ENCODE assay signal across 11 cellular contexts in the genomic region with DNA sequence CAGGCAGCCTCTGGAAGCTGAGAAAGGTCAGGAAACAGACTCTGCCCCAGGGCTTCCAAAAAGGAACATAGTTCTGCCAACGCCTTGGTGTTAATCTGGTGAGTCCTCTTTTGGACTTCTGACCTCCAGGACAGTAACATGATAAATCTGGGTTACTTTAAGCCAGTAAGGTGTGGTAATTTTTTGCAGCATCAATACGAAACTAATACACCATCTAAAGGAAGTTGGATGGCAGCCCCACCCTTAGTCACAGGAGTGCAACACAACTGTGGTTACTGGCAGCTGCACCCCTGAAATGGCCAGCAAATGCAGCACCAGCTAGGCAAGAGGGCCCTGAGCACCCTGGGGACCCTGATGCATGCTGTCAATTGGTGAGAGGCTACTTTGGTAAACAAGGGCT. TPM values are rescaled to one million over a fixed set of nuclear protein-coding genes. Genes with fewer than 3 reads are reported as not detected.
DNase-seq lines count a peak whose midpoint lies in the region; ATAC-seq and TF ChIP-seq lines count a peak whose summit lies in the region.
"Had no signal": no experiment of that assay in that cellular context is flagged by ENCODE, and none has a peak within 500 bp of the region (broad histone marks: within the 10 kb centered on the region; RNA-seq: fewer than 3 reads in every experiment).

No MANE protein-coding gene starts in this region.

- ATAC-seq in PC-3 (no peak; the same call in 1 of the 2 replicates), HG03342 (IDR thresholded peaks at IDR 0.05; ENCODE audit: unreplicated experiment) (no peak)

- H3K4me3 ChIP-seq in PC-3 (ENCODE audit: low read length): no peak overlapping the region
- H3K4me3 ChIP-seq in effector memory CD4-positive, alpha-beta T cell (ENCODE audit: insufficient read depth, low read depth, low read length, poor library complexity, severe bottlenecking): peak overlapping the region; percentile 18

- POLR2A ChIA-PET in PC-3 (lab: Charles Lee; ENCODE audit: unreplicated experiment): no interaction called here

- H3K27ac ChIP-seq in PC-3 (ENCODE audit: low read length) (peak overlapping the region; percentile 88), H9 (ENCODE audit: insufficient read length, low read depth, low read length) (no peak overlapping the region)
- H3K27ac ChIP-seq in effector memory CD4-positive, alpha-beta T cell (ENCODE audit: insufficient read depth, low read length, poor library complexity, severe bottlenecking): peak overlapping the region; percentile 29

- H3K27me3 ChIP-seq in PC-3 (ENCODE audit: low read length) (no peaks in the 10 kb centered on the region), H9 (ENCODE audit: insufficient read depth, low read length) (no peaks in the 10 kb centered on the region)
- H3K27me3 ChIP-seq in effector memory CD4-positive, alpha-beta T cell (replicated peaks; ENCODE audit: control insufficient read depth, insufficient read depth, low read length, poor library complexity, severe bottlenecking): no peaks in the 10 kb centered on the region

- H3K36me3 Mint-ChIP-seq in H9 (ENCODE audit: insufficient read depth in 1 of 3, low read depth in 3 of 3) (no peaks in the 10 kb centered on the region), nephron progenitor cell (ENCODE audit: low read depth) (no peaks in the 10 kb centered on the region)

- no peak overlapping the region for H2BK120ac ChIP-seq in H9 (ENCODE audit: low read depth, low read length, poor library complexity, severe bottlenecking)

- CTCF ChIA-PET in PC-3 (lab: Charles Lee): no interaction called here

- H2BK12ac ChIP-seq in H9 (ENCODE audit: insufficient read length, low read depth, low read length): no peak overlapping the region

- no peak overlapping the region for H3K18ac ChIP-seq in H9 (ENCODE audit: insufficient read length, low read depth, low read length)

- no peak overlapping the region for H3K56ac ChIP-seq in H9 (ENCODE audit: insufficient read length, low read depth, low read length)

- no peak overlapping the region for H3K14ac ChIP-seq in H9 (ENCODE audit: insufficient read depth, low read length)

- H4K20me1 ChIP-seq in PC-3 (ENCODE audit: low read length) (no peaks in the 10 kb centered on the region), H9 (ENCODE audit: control insufficient read depth, insufficient read depth, insufficient read length) (no peaks in the 10 kb centered on the region)

- no peaks in the 10 kb centered on the region for H3F3A ChIP-seq in PC-3 (ENCODE audit: low read length, unreplicated experiment)

- H3K23me2 ChIP-seq in H9 (ENCODE audit: insufficient read length, low read depth, low read length, poor library complexity, severe bottlenecking): no peaks in the 10 kb centered on the region

- H3K9me2 ChIP-seq in PC-3 (replicated peaks; ENCODE audit: low read length): no peaks in the 10 kb centered on the region

- peak; percentile 25 for DNase-seq in stimulated activated CD4-positive, alpha-beta T cell treated with anti-CD3 and anti-CD28 coated beads, Interleukin-15, amount 100 ng/mL, for 24 hours
- no peak for DNase-seq in stimulated activated CD4-positive, alpha-beta T cell treated with anti-CD3 and anti-CD28 coated beads, Interleukin-4, amount 100 ng/mL, for 24 hours
- DNase-seq in PC-3 (peak; percentile 40), NCI-H1930 (lab: John Stamatoyannopoulos, UW) (no peak), H9 (no peak), nephron progenitor cell (no peak)
- DNase-seq in effector memory CD4-positive, alpha-beta T cell: no peak
- DNase-seq: mesenchymal stem cell, NCI-H2227 treated with DMSO at 0.1 percent for 48 hours had no signal

- H2AFZ ChIP-seq in PC-3 (ENCODE audit: low read length): no peak overlapping the region
- no peak overlapping the region for H2AFZ ChIP-seq in H9 (ENCODE audit: low read length)

- H3K4me1 Mint-ChIP-seq in H9 (peaks cover 30% of the 10 kb centered on the region in 2 experiments), nephron progenitor cell (no peaks in the 10 kb centered on the region)

- H3K4me3 Mint-ChIP-seq in H9 (no peak overlapping the region), nephron progenitor cell (no peak overlapping the region)

- H3K4me2 ChIP-seq in PC-3 (ENCODE audit: low read length) (peak overlapping the region; percentile 13; the same call in 1 of the 2 replicates), H9 (ENCODE audit: insufficient read depth, insufficient read length, low read length) (no peak overlapping the region)

- H3T11ph ChIP-seq in H9 (ENCODE audit: low read length): no peak overlapping the region

- H3K27me3 Mint-ChIP-seq in H9 (ENCODE audit: low read depth) (peaks cover 2% of the 10 kb centered on the region; the same call in 1 of the 2 replicates), nephron progenitor cell (ENCODE audit: low read depth, poor library complexity) (no peaks in the 10 kb centered on the region)

- H4K91ac ChIP-seq in H9 (ENCODE audit: insufficient read length, low read depth, low read length): no peak overlapping the region

- TF ChIP-seq CTCF in PC-3 (conservative IDR thresholded peaks at IDR 0.05; ENCODE audit: low read depth, low read length) (no peak), H9 (conservative IDR thresholded peaks at IDR 0.05) (no peak), nephron progenitor cell (IDR thresholded peaks at IDR 0.05) (no peak)

- H3K79me1 ChIP-seq in H9 (ENCODE audit: insufficient read depth, low read depth, low read length, poor library complexity, severe bottlenecking): no peaks in the 10 kb centered on the region

- H3K23ac ChIP-seq in H9 (ENCODE audit: insufficient read length, low read depth, low read length): no peak overlapping the region

- intact Hi-C loops in PC-3 (cut with micrococcal nuclease): no loop called here

- H2BK15ac ChIP-seq in H9 (ENCODE audit: low read depth, low read length): no peak overlapping the region

- no peak overlapping the region for H4K8ac ChIP-seq in H9 (replicated peaks; ENCODE audit: insufficient read length, low read depth, low read length)

- H3K27ac Mint-ChIP-seq in H9 (no peak overlapping the region), nephron progenitor cell (no peak overlapping the region)

- H3K79me2 ChIP-seq in PC-3 (ENCODE audit: low read length): no peaks in the 10 kb centered on the region
- H3K79me2 ChIP-seq in H9 (ENCODE audit: insufficient read depth, low read length): no peaks in the 10 kb centered on the region

- H2BK20ac ChIP-seq in H9 (ENCODE audit: low read depth, low read length, poor library complexity, severe bottlenecking): no peak overlapping the region

- H3K9me3 Mint-ChIP-seq in H9 (no peaks in the 10 kb centered on the region), nephron progenitor cell (no peaks in the 10 kb centered on the region)

- H3K4me1 ChIP-seq in PC-3 (ENCODE audit: insufficient read depth, low read length) (peaks cover 42% of the 10 kb centered on the region), H9 (ENCODE audit: insufficient read depth, low read length) (peaks cover 3% of the 10 kb centered on the region; the same call in 1 of the 2 replicates)
- peaks cover 21% of the 10 kb centered on the region for H3K4me1 ChIP-seq in effector memory CD4-positive, alpha-beta T cell (ENCODE audit: control insufficient read depth, insufficient read depth, low read length, poor library complexity, severe bottlenecking)

- no peak overlapping the region for H3K4ac ChIP-seq in H9 (ENCODE audit: low read depth, low read length)

- H2BK5ac ChIP-seq in H9 (ENCODE audit: insufficient read length, low read length): no peak overlapping the region

- H3K9me3 ChIP-seq in PC-3 (ENCODE audit: low read length) (no peaks in the 10 kb centered on the region), H9 (ENCODE audit: control insufficient read depth, low read depth, low read length) (no peaks in the 10 kb centered on the region)
- no peaks in the 10 kb centered on the region for H3K9me3 ChIP-seq in effector memory CD4-positive, alpha-beta T cell (ENCODE audit: control insufficient read depth, low read length)

- H3K36me3 ChIP-seq in PC-3 (ENCODE audit: low read depth, low read length): no peaks in the 10 kb centered on the region
- no peaks in the 10 kb centered on the region for H3K36me3 ChIP-seq in effector memory CD4-positive, alpha-beta T cell (ENCODE audit: control insufficient read depth, insufficient read depth, low read length)

- H3K9ac ChIP-seq in PC-3 (ENCODE audit: low read length) (peak overlapping the region; percentile 60), H9 (ENCODE audit: extremely low read depth, insufficient read length, low read length) (no peak overlapping the region)

- WGBS in H9 (ENCODE audit: extremely low coverage, insufficient read length, low lambda C conversion rate): no CpG with 5 or more reads among the region's 2 CpGs

- H2AK5ac ChIP-seq in H9 (ENCODE audit: insufficient read length, low read length): no peak overlapping the region

- no peak overlapping the region for H4K5ac ChIP-seq in H9 (ENCODE audit: insufficient read length, low read depth, low read length)

- BruUV-seq in PC-3 (replicated peaks; lab: Mats Ljungman, UMichigan): no TSS peak

RNA-seq across cellular contexts. Expression of gene CREG2, which starts 25.8 kb away (rescaled TPM):
- total RNA-seq in PC-3 (2014; rRNA removed) (40.0 and 67.9 TPM in 2 replicates), H9 (2021) (0.77 and 1.2 TPM in 2 replicates)
- total RNA-seq: posterior vena cava had no signal

RNA-seq across cellular contexts. Expression of gene RNF149, which starts 53.0 kb away (rescaled TPM):
- total RNA-seq in PC-3 (2014; rRNA removed) (47.3 and 68.0 TPM in 2 replicates), H9 (2021) (17.4 and 18.0 TPM in 2 replicates)

Comparison
In these comparisons a context has a peak if more than half of its experiments do, and no peak if none do; other contexts are left out.
1. DNase-seq: peak in stimulated activated CD4-positive, alpha-beta T cell treated with anti-CD3 and anti-CD28 coated beads, Interleukin-15, amount 100 ng/mL, for 24 hours (single experiment) and PC-3 (single experiment); none in stimulated activated CD4-positive, alpha-beta T cell treated with anti-CD3 and anti-CD28 coated beads, Interleukin-4, amount 100 ng/mL, for 24 hours (single experiment), effector memory CD4-positive, alpha-beta T cell (0 of 3), NCI-H1930 (0 of 2), H9 (single experiment) and nephron progenitor cell (single experiment).
2. RNA of gene CREG2, which starts 25.8 kb away (total RNA-seq): 40.0 to 67.9 TPM in PC-3; 0.77 to 1.2 TPM in H9; every median in the first group is over 10 times any median in the second.